ENCODE assay signal across 14 cellular contexts in the genomic region with DNA sequence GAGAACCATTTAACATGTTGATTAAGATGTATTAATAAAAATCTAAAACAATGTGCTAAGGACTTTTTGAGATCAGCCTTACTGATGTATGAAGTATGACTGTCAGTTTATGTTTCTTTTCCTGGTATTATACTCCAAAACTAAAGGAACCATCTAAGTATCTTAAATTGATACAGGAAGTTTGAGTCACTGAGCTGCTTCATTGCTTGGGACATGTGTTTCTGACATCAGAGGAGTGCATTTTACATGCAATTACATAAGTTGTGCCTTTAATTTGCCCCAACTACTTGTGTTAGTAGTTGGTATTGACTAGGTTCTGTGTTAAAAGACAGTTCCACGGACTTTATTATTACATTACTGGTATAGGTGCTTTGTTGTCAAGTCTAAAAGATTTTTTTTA. TPM values are rescaled to one million over a fixed set of nuclear protein-coding genes. Genes with fewer than 3 reads are reported as not detected.
DNase-seq lines count a peak whose midpoint lies in the region; ATAC-seq and TF ChIP-seq lines count a peak whose summit lies in the region.
"Had no signal": no experiment of that assay in that cellular context is flagged by ENCODE, and none has a peak within 500 bp of the region (broad histone marks: within the 10 kb centered on the region; RNA-seq: fewer than 3 reads in every experiment).

No MANE protein-coding gene starts in this region.

- H3K18ac ChIP-seq in neuronal stem cell (ENCODE audit: low read length) = no peak overlapping the region

- in situ Hi-C loops in astrocyte of the spinal cord (cut with HindIII; ENCODE audit: low sequenced_read_pairs) = no loop called here

- TF ChIP-seq CTCF in AG10803 (conservative IDR thresholded peaks at IDR 0.05; ENCODE audit: low read length) = no peak
- TF ChIP-seq CTCF in astrocyte of the spinal cord (IDR thresholded peaks at IDR 0.05; ENCODE audit: low read depth, low read length) = no peak

- no peaks in the 10 kb centered on the region for H3K9me3 ChIP-seq in neuronal stem cell (replicated peaks in 1 of 2; ENCODE audit: control insufficient read depth in 2 of 2, insufficient read depth in 1 of 2, low read depth in 1 of 2, low read length in 2 of 2)
- H3K9me3 ChIP-seq: psoas muscle had no signal

- H3K27ac ChIP-seq in neuronal stem cell (replicated peaks; ENCODE audit: low read length) = no peak overlapping the region
- H3K27ac ChIP-seq: KMS-11, psoas muscle had no signal

- H2AK5ac ChIP-seq in neuronal stem cell (ENCODE audit: low read depth, low read length) = no peak overlapping the region

- no peak overlapping the region for H3K23ac ChIP-seq in neuronal stem cell (ENCODE audit: low read depth, low read length, poor library complexity)

- H4K8ac ChIP-seq in neuronal stem cell (ENCODE audit: low read depth, low read length) = no peak overlapping the region

- H3K4me3 ChIP-seq in AG10803 (ENCODE audit: low read length) (no peak overlapping the region), astrocyte of the spinal cord (ENCODE audit: low read depth, low read length) (no peak overlapping the region), neuronal stem cell (ENCODE audit: low read length in 2 of 2) (no peak overlapping the region)
- H3K4me3 ChIP-seq: psoas muscle had no signal

- H2BK5ac ChIP-seq in neuronal stem cell (ENCODE audit: low read length) = no peak overlapping the region

- H2BK12ac ChIP-seq in neuronal stem cell (ENCODE audit: low read length) = no peak overlapping the region

- H3K79me1 ChIP-seq in neuronal stem cell (ENCODE audit: low read depth, low read length) = no peaks in the 10 kb centered on the region

- WGBS in neuronal stem cell (ENCODE audit: extremely low coverage in 2 of 2, insufficient read length in 2 of 2, insufficient replicate concordance in 1 of 2), 2 donors = no CpG with 5 or more reads among the region's 1 CpG

- H3K4me1 ChIP-seq in neuronal stem cell (ENCODE audit: control insufficient read depth in 2 of 2, insufficient read depth in 1 of 2, low read depth in 1 of 2, low read length in 2 of 2) = no peaks in the 10 kb centered on the region
- H3K4me1 ChIP-seq: psoas muscle had no signal

- no peak overlapping the region for H2AFZ ChIP-seq in neuronal stem cell (ENCODE audit: low read length)

- H4K91ac ChIP-seq in neuronal stem cell (ENCODE audit: low read depth, low read length, poor library complexity) = no peak overlapping the region

- H3K27me3 ChIP-seq in neuronal stem cell (ENCODE audit: control insufficient read depth in 3 of 3, insufficient read depth in 3 of 3, low read depth in 1 of 3, low read length in 3 of 3) = no peaks in the 10 kb centered on the region

- ATAC-seq in GM18511 (IDR thresholded peaks at IDR 0.05; ENCODE audit: unreplicated experiment) = no peak
- ATAC-seq in GM21381 (IDR thresholded peaks at IDR 0.05; ENCODE audit: unreplicated experiment) = no peak
- ATAC-seq: psoas muscle had no signal

- H3K4ac ChIP-seq in neuronal stem cell (ENCODE audit: low read length) = no peak overlapping the region

- DNase-seq in AG10803 (ENCODE audit: low read depth) (peak; percentile 72), HT1080 (ENCODE audit: low read depth) (peak; percentile 57), astrocyte of the spinal cord (ENCODE audit: low read depth, low spot score) (peak; percentile 48), glomerular visceral epithelial cell (ENCODE audit: extremely low spot score) (peak; percentile 20), neuronal stem cell (ENCODE audit: low spot score) (no peak), NCI-H524 treated with DMSO at 0.1 percent for 48 hours (lab: John Stamatoyannopoulos, UW) (no peak)
- DNase-seq: activated CD4-positive, alpha-beta T cell treated with anti-CD3 and anti-CD28 coated beads for 1 hour; NCI-H2081 treated with DMSO at 0.1 percent for 48 hours; psoas muscle; stimulated activated CD4-positive, alpha-beta T cell treated with anti-CD3 and anti-CD28 coated beads, Interleukin-4, amount 100 ng/mL, for 24 hours had no signal

- H3K14ac ChIP-seq in neuronal stem cell (ENCODE audit: low read length) = no peak overlapping the region

- no peak overlapping the region for H3K9ac ChIP-seq in neuronal stem cell (ENCODE audit: low read depth, low read length, poor library complexity)
- H3K9ac ChIP-seq: KMS-11 had no signal

- peaks cover 21 to 85% of the 10 kb centered on the region in 2 donors for H3K36me3 ChIP-seq in neuronal stem cell (replicated peaks in 1 of 2; ENCODE audit: control insufficient read depth in 2 of 2, insufficient read depth in 2 of 2, low read length in 2 of 2)

- no peak overlapping the region for H3K4me2 ChIP-seq in neuronal stem cell (ENCODE audit: insufficient read depth, low read length, poor library complexity, severe bottlenecking)
- H3K4me2 ChIP-seq: KMS-11 had no signal

- H2BK15ac ChIP-seq in neuronal stem cell (ENCODE audit: low read length) = no peak overlapping the region

- H2BK120ac ChIP-seq in neuronal stem cell (ENCODE audit: low read depth, low read length) = no peak overlapping the region

RNA-seq across cellular contexts. Expression of a gene that starts 50.9 kb away (rescaled TPM):
- 0.03 TPM in 1 of 2 replicates, not detected in the other for total RNA-seq in HT1080 (2014; rRNA removed; shearing (Covaris generic))
- polyA plus RNA-seq in HT1080 (2015; cell fraction: cytosol; rRNA removed) = not detected in 2 replicates
- polyA plus RNA-seq in HT1080 (2015; cell fraction: nucleus; rRNA removed) = not detected in 2 replicates
- polyA plus RNA-seq in neuronal stem cell (2013, experiment 1 of 2) = not detected
- polyA plus RNA-seq in neuronal stem cell (2013, experiment 2 of 2) = not detected
- total RNA-seq: activated T-helper 1 cell treated with anti-CD3 and anti-CD28 coated beads, Interleukin-12 subunit alpha, Interleukin-12 subunit beta, Interleukin-2, Interleukin-4 antibody, amounts not matched to agents 30 ng/mL and 10 ng/mL and 1 ng/mL, durations not matched to agents 14 hours and 24 hours and 36 hours; psoas muscle had no signal
- polyA plus RNA-seq: psoas muscle had no signal

RNA-seq across cellular contexts. Expression of a gene that starts 56.7 kb away (rescaled TPM):
- total RNA-seq in HT1080 (2014; rRNA removed; shearing (Covaris generic)) = 67.9 and 80.2 TPM in 2 replicates
- polyA plus RNA-seq in HT1080 (2015; cell fraction: cytosol; rRNA removed) = 97.7 and 104 TPM in 2 replicates
- polyA plus RNA-seq in HT1080 (2015; cell fraction: nucleus; rRNA removed) = 206 and 220 TPM in 2 replicates
- 48.6 TPM for polyA plus RNA-seq in neuronal stem cell (2013, experiment 1 of 2)
- polyA plus RNA-seq in neuronal stem cell (2013, experiment 2 of 2) = 47.6 TPM

Comparison
In these comparisons a context has a peak if more than half of its experiments do, and no peak if none do; other contexts are left out.
1. DNase-seq: peak in AG10803 (single experiment), HT1080 (single experiment), astrocyte of the spinal cord (single experiment) and glomerular visceral epithelial cell (single experiment); none in neuronal stem cell (single experiment) and NCI-H524 treated with DMSO at 0.1 percent for 48 hours (single experiment).